ENCODE assay signal across 8 cellular contexts in the genomic region with DNA sequence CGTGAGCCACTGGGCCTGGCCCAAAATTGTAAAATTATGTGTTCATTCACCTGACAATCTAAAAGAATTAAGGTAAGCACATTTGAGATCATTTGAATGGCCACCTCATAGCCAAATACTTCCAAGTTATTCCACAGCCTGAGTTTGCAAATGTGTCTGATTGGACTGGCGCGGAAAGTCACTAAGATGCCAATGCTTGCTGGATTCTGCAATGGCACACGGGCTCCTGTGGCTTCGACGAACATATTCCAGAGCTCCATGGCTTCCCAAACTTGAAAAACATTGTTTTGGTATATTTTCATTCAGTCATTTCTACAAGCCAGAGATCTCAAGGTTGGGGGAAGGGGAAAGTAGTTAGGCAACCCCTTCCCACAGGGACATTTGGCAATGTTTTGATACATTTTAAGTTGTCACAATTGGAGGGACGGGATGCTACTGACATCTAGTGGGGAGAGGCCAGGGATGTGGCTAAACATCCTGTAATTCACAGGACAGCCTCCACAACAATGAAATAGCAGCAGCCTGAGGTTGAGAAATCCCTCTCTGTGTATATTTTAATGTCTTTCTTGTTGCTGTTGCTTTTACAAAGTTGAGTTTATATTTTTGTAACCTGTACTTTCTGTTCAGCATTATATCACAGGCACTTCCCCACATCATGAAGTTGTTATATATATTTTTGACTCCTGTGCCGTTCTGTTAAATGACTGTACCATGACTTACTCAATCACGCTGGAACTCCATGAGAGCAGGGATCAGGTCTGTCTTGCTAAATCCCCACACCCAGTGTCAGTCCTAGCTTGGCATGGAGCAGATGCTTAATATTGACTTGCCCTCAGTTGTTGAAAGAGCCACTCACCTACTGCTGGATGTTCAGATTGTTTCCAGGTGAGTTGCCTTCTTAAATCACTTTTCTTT. TPM values are rescaled to one million over a fixed set of nuclear protein-coding genes. Genes with fewer than 3 reads are reported as not detected.
DNase-seq lines count a peak whose midpoint lies in the region; ATAC-seq, FAIRE-seq and TF ChIP-seq lines count a peak whose summit lies in the region.

No MANE protein-coding gene starts in this region.

- H3K27me3 ChIP-seq in AG04450 (ENCODE audit: control insufficient read depth, insufficient read depth, low read length), result no peaks in the 10 kb centered on the region

- ATAC-seq in HG03354 (IDR thresholded peaks at IDR 0.05; ENCODE audit: poor library complexity, severe bottlenecking, unreplicated experiment), result peak; percentile 87
- no peak for ATAC-seq in GM19324 (IDR thresholded peaks at IDR 0.05; ENCODE audit: low FRiP score, unreplicated experiment)

- no peaks in the 10 kb centered on the region for H3K9me3 ChIP-seq in AG04450 (ENCODE audit: control insufficient read depth, insufficient read depth, low read length)

- TF ChIP-seq POLR2A in GM12891 (IDR thresholded peaks at IDR 0.05; ENCODE audit: low read depth, low read length), result no peak

- peak; percentile 64 for FAIRE-seq in GM12891 (lab: Jason Lieb, UNC)

- CTCF ChIA-PET in AG04450 (lab: Charles Lee), result interaction anchor here (0.6 to 2.0 kb wide), 15 partner anchors 12 to 1442 kb away, joined by 3 to 11 read pairs (median 4); no protein-coding TSS in a partner anchor

- POLR2A ChIA-PET in AG04450 (lab: Yijun Ruan, JAX), result interaction anchor here (0.7 kb wide), 1 partner anchor 131 kb away, joined by 6 read pairs; no protein-coding TSS in a partner anchor

- H3K4me3 ChIP-seq in AG04450 (ENCODE audit: low read depth, low read length), result no peak overlapping the region

- DNase-seq in AG04450 (ENCODE audit: low read depth, low spot score) (peak; percentile 36), GM12891 (ENCODE audit: insufficient read length, low spot score) (no peak), NCI-H748 treated with DMSO at 0.1 percent for 48 hours (lab: John Stamatoyannopoulos, UW) (peak; percentile 55), head of caudate nucleus (peak in 38 of 42 donors; percentile 9 to 67 (median 48)), putamen (ENCODE audit: low spot score) (peak; percentile 11)
- DNase-seq in activated T-cell treated with anti-CD3 and anti-CD28 coated beads, Interleukin-2, amount 50 U/mL, for 1 hour, result peak; percentile 23

- peak; percentile 90 for TF ChIP-seq CTCF in AG04450 (IDR thresholded peaks at IDR 0.05; ENCODE audit: low read depth, low read length)

- H3K27ac ChIP-seq in AG04450 (ENCODE audit: low read depth, low read length), result no peak overlapping the region

- intact Hi-C loops in head of caudate nucleus (cut with DNase I), result no loop called here

TF ChIP-seq in GM12891, 5 proteins besides CTCF, POLR2A, EP300 and RAD21:
- TF ChIP-seq TAF1 (IDR thresholded peaks at IDR 0.05; ENCODE audit: low read depth, low read length) (no peak), SPI1 (IDR thresholded peaks at IDR 0.05; ENCODE audit: low read depth, low read length) (no peak), PAX5 (IDR thresholded peaks at IDR 0.05; ENCODE audit: insufficient read depth, low read length, severe bottlenecking) (no peak), POLR2AphosphoS5 (IDR thresholded peaks at IDR 0.05; ENCODE audit: low read depth, low read length) (no peak), POU2F2 (IDR thresholded peaks at IDR 0.05; ENCODE audit: low read depth, low read length) (no peak)

RNA-seq across cellular contexts. Expression of a gene that starts 56.9 kb away (rescaled TPM):
- polyA plus RNA-seq in AG04450 (2011; rRNA removed), result 0.05 and 0.06 TPM in 2 replicates
- polyA minus RNA-seq in AG04450 (2011; rRNA and poly(A)+ RNA removed), result under 0.01 and 0.04 TPM in 2 replicates
- 0.05 TPM for polyA plus RNA-seq in GM12891 (2012; ENCODE audit: low read depth, missing spikeins)

RNA-seq across cellular contexts. Expression of a gene that starts 57.3 kb away (rescaled TPM):
- 0.07 TPM in 1 of 2 replicates, not detected in the other for polyA plus RNA-seq in AG04450 (2011; rRNA removed)
- polyA minus RNA-seq in AG04450 (2011; rRNA and poly(A)+ RNA removed), result not detected in 2 replicates
- polyA plus RNA-seq in GM12891 (2012; ENCODE audit: low read depth, missing spikeins), result 0.04 TPM
